ENCODE assay signal across 27 cellular contexts in the genomic region with DNA sequence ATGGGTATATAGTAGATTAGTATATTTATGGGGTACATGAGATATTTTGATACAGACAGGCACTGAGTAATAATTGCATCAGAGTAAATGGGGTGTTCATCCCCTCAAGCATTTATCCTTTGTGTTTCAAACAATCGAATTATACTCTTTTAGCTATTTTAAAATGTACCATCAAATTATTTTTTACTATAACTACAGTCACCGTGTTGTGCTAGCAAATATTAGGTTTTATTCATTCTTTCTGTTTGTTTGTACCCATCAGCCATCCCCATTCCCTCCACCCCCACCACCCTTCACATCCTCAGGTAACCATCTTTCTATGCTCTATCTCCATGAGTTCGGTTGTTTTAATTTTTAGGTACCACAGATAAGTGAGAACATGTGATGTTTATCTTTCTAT.
"Had no signal": no experiment of that assay in that cellular context is flagged by ENCODE, and none has a peak within 500 bp of the region (broad histone marks: within the 10 kb centered on the region; RNA-seq: fewer than 3 reads in every experiment).

No MANE protein-coding gene starts in this region.

- FAIRE-seq: colon, endometrium had no signal

- H3K4me3 Mint-ChIP-seq: dendritic cell treated with granulocyte-macrophage colony-stimulating factor and Interleukin-4, amounts not matched to agents 40 ng/mL and 50 ng/mL, for 4 days; effector memory CD8-positive, alpha-beta T cell; endodermal cell had no signal

- H3K4me3 ChIP-seq: colonic mucosa, coronary artery, dorsolateral prefrontal cortex, esophagus muscularis mucosa, esophagus squamous epithelium, gastrocnemius medialis, gastroesophageal sphincter, heart left ventricle, heart right ventricle had no signal

- H3K9me3 ChIP-seq: colonic mucosa, esophagus muscularis mucosa, esophagus squamous epithelium, gastrocnemius medialis, gastroesophageal sphincter had no signal

- H3K4me1 Mint-ChIP-seq: endodermal cell had no signal

- H3K9me3 Mint-ChIP-seq: dendritic cell treated with granulocyte-macrophage colony-stimulating factor and Interleukin-4, amounts not matched to agents 40 ng/mL and 50 ng/mL, for 4 days; effector memory CD8-positive, alpha-beta T cell had no signal

- ATAC-seq: effector memory CD8-positive, alpha-beta T cell; esophagus mucosa; foreskin keratinocyte; gastrocnemius medialis; gastroesophageal sphincter; heart left ventricle; heart right ventricle had no signal

- H3K27ac ChIP-seq: colonic mucosa, coronary artery, dorsolateral prefrontal cortex, epithelial cell of prostate, esophagus muscularis mucosa, esophagus squamous epithelium, foreskin keratinocyte, gastrocnemius medialis, gastroesophageal sphincter, heart left ventricle, heart right ventricle had no signal

- H3K4me1 ChIP-seq: colonic mucosa, esophagus muscularis mucosa, esophagus squamous epithelium, foreskin keratinocyte, gastrocnemius medialis, gastroesophageal sphincter, heart left ventricle, heart right ventricle had no signal

- H3K36me3 ChIP-seq: colonic mucosa, gastrocnemius medialis, heart left ventricle, heart right ventricle had no signal

- DNase-seq: colonic mucosa; cortex of kidney; dermis blood vessel endothelial cell; dorsolateral prefrontal cortex; effector CD4-positive, alpha-beta T cell; effector CD8-positive, alpha-beta T cell; effector memory CD4-positive, alpha-beta T cell; effector memory CD8-positive, alpha-beta T cell; endodermal cell; erythroblast; esophagus squamous epithelium; foreskin fibroblast; foreskin keratinocyte; foreskin melanocyte; gastrocnemius medialis; glutamatergic neuron; head of caudate nucleus; heart left ventricle; heart right ventricle had no signal

- H3K27me3 ChIP-seq: colonic mucosa, dorsolateral prefrontal cortex, esophagus muscularis mucosa, esophagus squamous epithelium, foreskin keratinocyte, gastrocnemius medialis, gastroesophageal sphincter, heart left ventricle, heart right ventricle had no signal

- H3K27ac Mint-ChIP-seq: dendritic cell treated with granulocyte-macrophage colony-stimulating factor and Interleukin-4, amounts not matched to agents 40 ng/mL and 50 ng/mL, for 4 days; effector memory CD8-positive, alpha-beta T cell; endodermal cell had no signal

- H3K27me3 Mint-ChIP-seq: dendritic cell treated with granulocyte-macrophage colony-stimulating factor and Interleukin-4, amounts not matched to agents 40 ng/mL and 50 ng/mL, for 4 days; effector memory CD8-positive, alpha-beta T cell had no signal
